In the genomic region with DNA sequence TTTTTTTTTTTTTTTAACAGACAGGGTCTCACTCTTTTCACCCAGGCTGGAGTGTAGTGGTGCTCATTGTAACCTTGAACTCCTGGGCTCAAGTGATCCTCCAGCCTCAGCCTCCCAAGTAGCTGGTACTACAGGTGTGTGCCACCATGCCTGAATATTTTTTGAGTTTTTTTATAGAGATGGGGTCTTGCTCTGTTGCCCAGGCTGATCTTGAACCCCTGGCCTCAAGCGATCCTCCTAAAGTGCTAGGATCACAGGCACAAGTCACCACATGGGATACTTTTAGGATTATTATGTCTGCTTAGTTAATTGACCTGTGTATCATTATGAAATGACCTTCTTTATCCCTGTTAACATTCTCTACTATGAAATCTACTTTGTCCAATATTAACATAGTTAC, we compare ENCODE assay signal across 5 cellular contexts.
"Had no signal": no experiment of that assay in that cellular context is flagged by ENCODE, and none has a peak within 500 bp of the region (broad histone marks: within the 10 kb centered on the region; RNA-seq: fewer than 3 reads in every experiment).

No MANE protein-coding gene starts in this region.

- H3K79me2 ChIP-seq: hepatocyte, parathyroid adenoma had no signal

- H3K4me1 ChIP-seq: parathyroid adenoma had no signal

- H3K4me3 ChIP-seq: hepatocyte had no signal

- H3K9ac ChIP-seq: parathyroid adenoma had no signal

- H3K9me3 Mint-ChIP-seq: central memory CD8-positive, alpha-beta T cell had no signal

- H3K4me3 Mint-ChIP-seq: brain; central memory CD8-positive, alpha-beta T cell had no signal

- H2AFZ ChIP-seq: hepatocyte, parathyroid adenoma had no signal

- H3K27ac ChIP-seq: hepatocyte, parathyroid adenoma had no signal

- H3K27ac Mint-ChIP-seq: brain had no signal

- H3K27me3 Mint-ChIP-seq: central memory CD8-positive, alpha-beta T cell had no signal

- DNase-seq: activated gamma-delta T cell had no signal

- H3K36me3 Mint-ChIP-seq: brain had no signal

- H3K27me3 ChIP-seq: hepatocyte had no signal

- H3K4me2 ChIP-seq: hepatocyte had no signal
